Comparison of ENCODE assay signal across 20 cellular contexts in the genomic region with DNA sequence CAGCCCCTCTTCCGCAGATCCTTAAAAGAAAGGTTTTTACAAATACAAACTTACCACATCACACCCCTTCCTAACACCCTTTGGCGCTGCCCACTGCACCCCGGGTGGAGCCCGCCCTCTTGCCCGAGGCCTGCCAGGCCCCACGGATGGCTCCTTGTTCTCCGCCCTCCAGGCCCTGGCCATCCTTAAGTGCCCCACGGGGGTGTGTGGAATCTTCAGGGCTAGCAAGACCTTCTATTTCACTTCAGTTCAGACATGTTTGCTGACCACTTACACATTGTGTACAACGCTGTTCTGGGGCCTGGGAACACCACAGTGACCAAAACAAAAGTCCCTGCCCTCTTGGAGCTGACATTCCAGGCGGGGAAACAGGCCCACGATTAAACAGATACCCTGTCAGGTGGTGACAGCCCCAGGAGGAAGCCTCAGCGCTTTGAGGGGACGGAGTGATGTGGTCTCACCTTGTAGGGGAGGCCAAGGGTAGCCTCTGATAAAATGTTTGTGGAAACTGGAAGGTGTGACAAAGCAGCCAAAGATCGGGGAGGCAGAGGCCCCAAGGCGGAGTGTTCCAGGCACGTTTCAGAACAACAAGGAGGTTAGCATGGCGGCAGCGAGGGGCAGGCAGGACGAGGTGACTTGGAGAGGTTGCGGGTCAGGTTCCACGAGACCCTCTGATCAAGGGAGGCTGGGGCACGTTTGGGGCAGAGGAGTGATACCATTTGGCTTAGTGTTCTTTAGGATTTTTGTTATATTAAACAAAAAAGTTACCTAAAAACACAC. TPM values are rescaled to one million over a fixed set of nuclear protein-coding genes. Genes with fewer than 3 reads are reported as not detected.
A peak's percentile ranks its signal among the peaks of the same experiment; 100 is the strongest.
DNase-seq lines count a peak whose midpoint lies in the region; ATAC-seq, FAIRE-seq and TF ChIP-seq lines count a peak whose summit lies in the region.
"Had no signal": no experiment of that assay in that cellular context is flagged by ENCODE, and none has a peak within 500 bp of the region (broad histone marks: within the 10 kb centered on the region; RNA-seq: fewer than 3 reads in every experiment).

No MANE protein-coding gene starts in this region.

- no peak for TF ChIP-seq EP300 in stomach (IDR thresholded peaks at IDR 0.05)

- H3K36me3 ChIP-seq in adrenal gland (replicated peaks in 1 of 2) (peaks cover 0 to 17% of the 10 kb centered on the region in 2 donors), stomach (peaks cover 7 to 49% (median 33%) of the 10 kb centered on the region in 4 donors)

- peak overlapping the region in 3 of 5 donors; percentile 93 to 95 (median 94) for H3K27ac ChIP-seq in adrenal gland
- H3K27ac ChIP-seq in stomach: peak overlapping the region in 3 of 5 donors; percentile 46 to 85 (median 83)
- H3K27ac ChIP-seq: GM23248 had no signal

- TF ChIP-seq POLR2A in adrenal gland (IDR thresholded peaks at IDR 0.05) (no peak), stomach (IDR thresholded peaks at IDR 0.05) (no peak)

- ATAC-seq in activated CD8-positive, alpha-beta memory T cell treated with anti-CD3 and anti-CD28 coated beads, Interleukin-2, amount 10 ng/mL, durations not matched to agents 7 days and 5 days: no peak
- ATAC-seq: activated naive CD4-positive, alpha-beta T cell treated with anti-CD3 and anti-CD28 coated beads, Interleukin-2, amount 50 U/mL, for 72 hours; left colon had no signal

- in situ Hi-C loops in ACHN (cut with HindIII; ENCODE audit: low pct_ligation_motif_present, low pct_unique_long_range_greater_than_20kb, low sequenced_read_pairs): no loop called here

- BruUV-seq in Calu3 (replicated peaks; lab: Mats Ljungman, UMichigan): no TSS peak

- peaks cover 43 to 55% of the 10 kb centered on the region in 2 donors for H3K4me1 ChIP-seq in adrenal gland (replicated peaks in 1 of 2)
- H3K4me1 ChIP-seq in stomach: peaks cover 41 to 51% (median 43%) of the 10 kb centered on the region in 4 donors

- H3K27me3 ChIP-seq in adrenal gland (no peaks in the 10 kb centered on the region), stomach (no peaks in the 10 kb centered on the region)

- H3K9me3 Mint-ChIP-seq in Calu3 (ENCODE audit: low read depth, unreplicated experiment) (no peaks in the 10 kb centered on the region), mesothelial cell of epicardium (peaks cover under 1% of the 10 kb centered on the region)
- H3K9me3 Mint-ChIP-seq in activated CD8-positive, alpha-beta memory T cell treated with anti-CD3 and anti-CD28 coated beads, Interleukin-2, amount 10 ng/mL, durations not matched to agents 7 days and 5 days (ENCODE audit: low read depth): no peaks in the 10 kb centered on the region
- H3K9me3 Mint-ChIP-seq in activated naive CD4-positive, alpha-beta T cell treated with anti-CD3 and anti-CD28 coated beads for 36 hours: peaks cover 14% of the 10 kb centered on the region

- H3K9me3 ChIP-seq in adrenal gland (replicated peaks in 1 of 3) (no peaks in the 10 kb centered on the region), stomach (peaks cover 0 to 3% (median under 1%) of the 10 kb centered on the region in 4 donors)

- H3K4me3 ChIP-seq in adrenal gland: no peak overlapping the region
- H3K4me3 ChIP-seq in stomach: no peak overlapping the region
- H3K4me3 ChIP-seq: GM23248 had no signal

- H3K36me3 Mint-ChIP-seq in Calu3 (ENCODE audit: insufficient read depth, unreplicated experiment) (peaks cover 52% of the 10 kb centered on the region), mesothelial cell of epicardium (peaks cover 7% of the 10 kb centered on the region)
- H3K36me3 Mint-ChIP-seq in activated CD8-positive, alpha-beta memory T cell treated with anti-CD3 and anti-CD28 coated beads, Interleukin-2, amount 10 ng/mL, durations not matched to agents 7 days and 5 days: peaks cover under 1% of the 10 kb centered on the region
- H3K36me3 Mint-ChIP-seq in activated naive CD4-positive, alpha-beta T cell treated with anti-CD3 and anti-CD28 coated beads for 36 hours (ENCODE audit: low read depth): peaks cover 34% of the 10 kb centered on the region

- no peak for TF ChIP-seq CTCF in Calu3 (IDR thresholded peaks at IDR 0.05; ENCODE audit: unreplicated experiment)
- TF ChIP-seq CTCF in adrenal gland (IDR thresholded peaks at IDR 0.05): no peak
- no peak for TF ChIP-seq CTCF in mesothelial cell of epicardium (IDR thresholded peaks at IDR 0.05; ENCODE audit: unreplicated experiment)
- no peak for TF ChIP-seq CTCF in stomach (IDR thresholded peaks at IDR 0.05)
- no peak for TF ChIP-seq CTCF in D721Med (IDR thresholded peaks at IDR 0.05; ENCODE audit: insufficient read depth, missing control alignments)

- H3K4me1 Mint-ChIP-seq in Calu3 (ENCODE audit: low read depth, unreplicated experiment) (peaks cover 56% of the 10 kb centered on the region), mesothelial cell of epicardium (peaks cover 51% of the 10 kb centered on the region)
- H3K4me1 Mint-ChIP-seq in activated CD8-positive, alpha-beta memory T cell treated with anti-CD3 and anti-CD28 coated beads, Interleukin-2, amount 10 ng/mL, durations not matched to agents 7 days and 5 days: no peaks in the 10 kb centered on the region
- H3K4me1 Mint-ChIP-seq in activated naive CD4-positive, alpha-beta T cell treated with anti-CD3 and anti-CD28 coated beads for 36 hours (ENCODE audit: low read depth): peaks cover 18% of the 10 kb centered on the region

- 89 to 91% (median 90%) methylated on average over 22 of the region's 22 CpGs for WGBS in adrenal gland, 4 donors
- 84 to 94% (median 88%) methylated on average over 22 of the region's 22 CpGs for WGBS in stomach, 5 donors

- H3K4me3 Mint-ChIP-seq in Calu3 (ENCODE audit: low read depth, unreplicated experiment) (no peak overlapping the region), mesothelial cell of epicardium (no peak overlapping the region)
- H3K4me3 Mint-ChIP-seq in activated CD8-positive, alpha-beta memory T cell treated with anti-CD3 and anti-CD28 coated beads, Interleukin-2, amount 10 ng/mL, durations not matched to agents 7 days and 5 days: no peak overlapping the region
- no peak overlapping the region for H3K4me3 Mint-ChIP-seq in activated naive CD4-positive, alpha-beta T cell treated with anti-CD3 and anti-CD28 coated beads for 36 hours

- intact Hi-C loops in Calu3 (cut with micrococcal nuclease; ENCODE audit: unreplicated experiment) (no loop called here), adrenal gland (cut with DNase I) (no loop called here), stomach (cut with DNase I; ENCODE audit: low total_unique reads) (no loop called here)
- intact Hi-C loops in activated naive CD4-positive, alpha-beta T cell treated with anti-CD3 and anti-CD28 coated beads for 36 hours (cut with micrococcal nuclease): no loop called here

- H3K27me3 Mint-ChIP-seq in Calu3 (ENCODE audit: unreplicated experiment): no peaks in the 10 kb centered on the region
- no peaks in the 10 kb centered on the region for H3K27me3 Mint-ChIP-seq in mesothelial cell of epicardium (ENCODE audit: low read depth)
- no peaks in the 10 kb centered on the region for H3K27me3 Mint-ChIP-seq in activated CD8-positive, alpha-beta memory T cell treated with anti-CD3 and anti-CD28 coated beads, Interleukin-2, amount 10 ng/mL, durations not matched to agents 7 days and 5 days
- H3K27me3 Mint-ChIP-seq in activated naive CD4-positive, alpha-beta T cell treated with anti-CD3 and anti-CD28 coated beads for 36 hours (ENCODE audit: low read depth): no peaks in the 10 kb centered on the region

- FAIRE-seq in D721Med (lab: Jason Lieb, UNC): no peak
- FAIRE-seq: bronchial epithelial cell had no signal

- CTCF ChIA-PET in Calu3 (lab: Charles Lee): no interaction called here
- CTCF ChIA-PET in activated CD8-positive, alpha-beta memory T cell treated with anti-CD3 and anti-CD28 coated beads, Interleukin-2, amount 10 ng/mL, durations not matched to agents 7 days and 5 days (lab: Charles Lee): no interaction called here
- CTCF ChIA-PET in activated naive CD4-positive, alpha-beta T cell treated with anti-CD3 and anti-CD28 coated beads for 36 hours (lab: Charles Lee): no interaction called here

- DNase-seq in Calu3: no peak
- DNase-seq in adrenal gland: no peak
- no peak for DNase-seq in mesothelial cell of epicardium (ENCODE audit: low spot score in 2 of 2, unreplicated experiment in 2 of 2)
- DNase-seq in stomach: no peak
- DNase-seq in activated CD8-positive, alpha-beta memory T cell treated with anti-CD3 and anti-CD28 coated beads, Interleukin-2, amount 10 ng/mL, durations not matched to agents 7 days and 5 days: no peak
- no peak for DNase-seq in ACHN
- DNase-seq in D721Med (ENCODE audit: insufficient read length, low spot score): no peak
- DNase-seq in activated naive CD4-positive, alpha-beta T cell treated with anti-CD3 and anti-CD28 coated beads for 36 hours: no peak
- DNase-seq: activated CD4-positive, alpha-beta T cell treated with anti-CD3 and anti-CD28 coated beads for 48 hours; activated T-cell treated with anti-CD3 and anti-CD28 coated beads, Interleukin-2, amount 50 U/mL, for 1 hour; effector CD8-positive, alpha-beta T cell; GM23248; left colon; NCI-H1436 treated with DMSO at 0.1 percent for 48 hours; NCI-H2227 treated with DMSO at 0.1 percent for 48 hours; SHP77 treated with DMSO at 0.1 percent for 48 hours; stimulated activated naive CD4-positive, alpha-beta T cell treated with Interleukin-2 at 50 U/mL for 16 hours; T-helper 9 cell had no signal

- peak overlapping the region; percentile 43 for H3K27ac Mint-ChIP-seq in Calu3 (ENCODE audit: unreplicated experiment)
- peak overlapping the region; percentile 99 for H3K27ac Mint-ChIP-seq in mesothelial cell of epicardium
- no peak overlapping the region for H3K27ac Mint-ChIP-seq in activated CD8-positive, alpha-beta memory T cell treated with anti-CD3 and anti-CD28 coated beads, Interleukin-2, amount 10 ng/mL, durations not matched to agents 7 days and 5 days
- no peak overlapping the region for H3K27ac Mint-ChIP-seq in activated naive CD4-positive, alpha-beta T cell treated with anti-CD3 and anti-CD28 coated beads for 36 hours

RNA-seq across cellular contexts. Expression of a gene that starts 27.0 kb away (rescaled TPM):
- total RNA-seq in Calu3 (2022) (83.0 and 91.1 TPM in 2 replicates), adrenal gland (100 to 1,000 TPM in 3 of 8 donors, 10 to 100 TPM in 5; 50.4 to 144 (median 90.5) TPM), mesothelial cell of epicardium (40.0 to 46.0 TPM (median 42.7 TPM) in 3 replicates), stomach (10 to 100 TPM; 15.2 to 78.2 (median 48.4) TPM)
- polyA plus RNA-seq in adrenal gland (100 to 1,000 TPM in 1 of 3 donors, 10 to 100 TPM in 2; 35.1 to 198 (median 80.6) TPM), stomach (10 to 100 TPM in 1 of 3 donors, 1 to 10 TPM in 2; 5.8 to 24.2 (median 6.3) TPM)
- total RNA-seq in activated CD8-positive, alpha-beta memory T cell treated with anti-CD3 and anti-CD28 coated beads, Interleukin-2, amount 10 ng/mL, durations not matched to agents 7 days and 5 days: 10 to 100 TPM; 21.4 to 23.3 TPM
- total RNA-seq in activated naive CD4-positive, alpha-beta T cell treated with anti-CD3 and anti-CD28 coated beads for 36 hours: 10 to 100 TPM; 47.3 to 49.2 TPM

Comparison
In these comparisons a context has a peak if more than half of its experiments do, and no peak if none do; other contexts are left out.
1. H3K27ac Mint-ChIP-seq: peak in Calu3 (single experiment) and mesothelial cell of epicardium (single experiment); none in activated CD8-positive, alpha-beta memory T cell treated with anti-CD3 and anti-CD28 coated beads, Interleukin-2, amount 10 ng/mL, durations not matched to agents 7 days and 5 days (single experiment) and activated naive CD4-positive, alpha-beta T cell treated with anti-CD3 and anti-CD28 coated beads for 36 hours (single experiment).